Comparison of ENCODE assay signal across 10 cellular contexts in genomic region chr1:12436345-12436658, GRCh38.
DNase-seq lines count a peak whose midpoint lies in the region; ATAC-seq lines count a peak whose summit lies in the region.
"Had no signal": no experiment of that assay in that cellular context is flagged by ENCODE, and none has a peak within 500 bp of the region (broad histone marks: within the 10 kb centered on the region; RNA-seq: fewer than 3 reads in every experiment).

No MANE protein-coding gene starts in this region.

- no peaks in the 10 kb centered on the region for H3K36me3 ChIP-seq in esophagus (ENCODE audit: control insufficient read depth in 2 of 2, insufficient read depth in 2 of 2, low read length in 1 of 2)

- POLR2A ChIA-PET in T-cell (lab: Charles Lee): no interaction called here

- no peak overlapping the region for H3K4me3 ChIP-seq in esophagus (ENCODE audit: low read depth in 1 of 2, low read length in 2 of 2)

- no peaks in the 10 kb centered on the region for H3K27me3 ChIP-seq in esophagus (ENCODE audit: control insufficient read depth in 1 of 2, insufficient read depth in 2 of 2, low read length in 2 of 2)

- WGBS in esophagus, 2 donors: 48 to 61% methylated on average over 2 of the region's 2 CpGs

- H3K4me1 Mint-ChIP-seq in T-helper 1 cell treated with Interleukin-12 subunit alpha and Interleukin-12 subunit beta and Interleukin-4 antibody, amounts not matched to agents 30 μg/mL and 1 μg/mL, for 36 hours (ENCODE audit: low read depth): peaks cover 70% of the 10 kb centered on the region
- peaks cover 82 to 88% (median 83%) of the 10 kb centered on the region in 3 donors for H3K4me1 Mint-ChIP-seq in T-cell

- peak overlapping the region; percentile 56 for H3K27ac Mint-ChIP-seq in T-helper 1 cell treated with Interleukin-12 subunit alpha and Interleukin-12 subunit beta and Interleukin-4 antibody, amounts not matched to agents 30 μg/mL and 1 μg/mL, for 36 hours
- H3K27ac Mint-ChIP-seq in T-cell: peak overlapping the region; percentile 89 to 95

- CTCF ChIA-PET in T-cell (lab: Charles Lee): interaction anchor here in 1 of 2 donors (0.6 kb wide), 1 partner anchor 76 kb away, joined by 3 read pairs; no protein-coding TSS in a partner anchor

- H3K9me3 Mint-ChIP-seq in T-helper 1 cell treated with Interleukin-12 subunit alpha and Interleukin-12 subunit beta and Interleukin-4 antibody, amounts not matched to agents 30 μg/mL and 1 μg/mL, for 36 hours: peaks cover 11% of the 10 kb centered on the region
- peaks cover 0 to 8% (median 0%) of the 10 kb centered on the region in 3 donors for H3K9me3 Mint-ChIP-seq in T-cell

- peak overlapping the region; percentile 38 for H3K4me3 Mint-ChIP-seq in T-helper 1 cell treated with Interleukin-12 subunit alpha and Interleukin-12 subunit beta and Interleukin-4 antibody, amounts not matched to agents 30 μg/mL and 1 μg/mL, for 36 hours
- peak overlapping the region in 1 of 3 donors; percentile 67 for H3K4me3 Mint-ChIP-seq in T-cell

- peaks cover 5 to 22% of the 10 kb centered on the region in 2 donors for H3K4me1 ChIP-seq in esophagus (ENCODE audit: control insufficient read depth in 2 of 2, insufficient read depth in 2 of 2, low read length in 1 of 2)

- DNase-seq in T-helper 1 cell (no peak), T-cell (no peak), mesenteric fat pad (ENCODE audit: low spot score) (no peak), NOMO-1 treated with DMSO at 0.1 percent for 48 hours (lab: John Stamatoyannopoulos, UW; ENCODE audit: unreplicated experiment) (no peak)
- peak; percentile 45 for DNase-seq in stimulated activated naive CD8-positive, alpha-beta T cell treated with anti-CD3 and anti-CD28 coated beads, Interleukin-15, Interleukin-2, amounts not matched to agents 100 U/mL and 50 U/mL, for 24 hours
- DNase-seq: amygdala, NCI-H446 treated with DMSO at 0.1 percent for 48 hours had no signal

- no peaks in the 10 kb centered on the region for H3K9me3 ChIP-seq in esophagus (ENCODE audit: control insufficient read depth in 2 of 2, insufficient read depth in 1 of 2, low read depth in 1 of 2, low read length in 1 of 2)

- ATAC-seq in T-cell (replicated peaks in 1 of 4): no peak
- no peak for ATAC-seq in stimulated activated naive CD8-positive, alpha-beta T cell treated with anti-CD3 and anti-CD28 coated beads, Interleukin-15, Interleukin-2, amounts not matched to agents 100 U/mL and 50 U/mL, for 24 hours
- ATAC-seq in GM21360 (IDR thresholded peaks at IDR 0.05; ENCODE audit: unreplicated experiment): no peak

- H3K36me3 Mint-ChIP-seq in T-helper 1 cell treated with Interleukin-12 subunit alpha and Interleukin-12 subunit beta and Interleukin-4 antibody, amounts not matched to agents 30 μg/mL and 1 μg/mL, for 36 hours (ENCODE audit: low read depth): peaks cover 35% of the 10 kb centered on the region
- peaks cover 21% of the 10 kb centered on the region for H3K36me3 Mint-ChIP-seq in T-cell

- H3K27ac ChIP-seq in esophagus (ENCODE audit: low read depth in 2 of 2, low read length in 1 of 2): peak overlapping the region; percentile 64 to 86

- H3K27me3 Mint-ChIP-seq in T-helper 1 cell treated with Interleukin-12 subunit alpha and Interleukin-12 subunit beta and Interleukin-4 antibody, amounts not matched to agents 30 μg/mL and 1 μg/mL, for 36 hours (ENCODE audit: low read depth): peaks cover 5% of the 10 kb centered on the region
- H3K27me3 Mint-ChIP-seq in T-cell: no peaks in the 10 kb centered on the region
